Comparison of ENCODE assay signal across 1 cellular context in the genomic region with DNA sequence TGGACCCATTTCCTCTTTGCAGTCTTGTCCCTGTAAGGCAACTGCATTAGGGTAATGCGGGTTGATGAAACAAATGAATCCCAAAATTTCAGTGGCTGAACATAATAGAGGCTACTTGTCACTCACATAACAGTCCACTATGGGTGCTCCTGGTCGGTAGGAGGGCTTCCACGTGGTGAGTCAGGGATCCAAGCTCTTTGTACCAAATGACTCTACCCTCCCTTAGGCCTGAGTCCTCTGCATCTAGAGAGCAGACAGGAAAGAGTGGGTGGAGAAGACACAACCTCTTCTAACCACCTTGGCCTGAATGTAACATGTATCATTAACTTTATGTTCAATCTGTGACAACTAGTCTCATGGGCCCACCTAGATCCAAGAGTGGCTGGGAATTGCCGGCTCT.
TF ChIP-seq lines count a peak whose summit lies in the region.

No MANE protein-coding gene starts in this region.

TF ChIP-seq in SK-N-SH treated with all-trans-retinoic acid at 6 μM for 48 hours, 23 proteins besides CTCF, POLR2A, EP300 and RAD21 (continued from another document):
- TF ChIP-seq ARNTL (CRISPR knock-in tag; IDR thresholded peaks at IDR 0.05; ENCODE audit: borderline replicate concordance, low read depth) (no peak), ZFP3 (CRISPR knock-in tag; IDR thresholded peaks at IDR 0.05) (no peak), TOX (CRISPR knock-in tag; IDR thresholded peaks at IDR 0.05; ENCODE audit: borderline replicate concordance) (no peak), ZNF565 (CRISPR knock-in tag; conservative IDR thresholded peaks at IDR 0.05; ENCODE audit: low read depth) (no peak), TCF4 (CRISPR knock-in tag; IDR thresholded peaks at IDR 0.05; ENCODE audit: borderline replicate concordance) (no peak), OSR1 (CRISPR knock-in tag; IDR thresholded peaks at IDR 0.05) (no peak), ZC3H10 (CRISPR knock-in tag; IDR thresholded peaks at IDR 0.05) (no peak)
- TF ChIP-seq, protein P1, sequence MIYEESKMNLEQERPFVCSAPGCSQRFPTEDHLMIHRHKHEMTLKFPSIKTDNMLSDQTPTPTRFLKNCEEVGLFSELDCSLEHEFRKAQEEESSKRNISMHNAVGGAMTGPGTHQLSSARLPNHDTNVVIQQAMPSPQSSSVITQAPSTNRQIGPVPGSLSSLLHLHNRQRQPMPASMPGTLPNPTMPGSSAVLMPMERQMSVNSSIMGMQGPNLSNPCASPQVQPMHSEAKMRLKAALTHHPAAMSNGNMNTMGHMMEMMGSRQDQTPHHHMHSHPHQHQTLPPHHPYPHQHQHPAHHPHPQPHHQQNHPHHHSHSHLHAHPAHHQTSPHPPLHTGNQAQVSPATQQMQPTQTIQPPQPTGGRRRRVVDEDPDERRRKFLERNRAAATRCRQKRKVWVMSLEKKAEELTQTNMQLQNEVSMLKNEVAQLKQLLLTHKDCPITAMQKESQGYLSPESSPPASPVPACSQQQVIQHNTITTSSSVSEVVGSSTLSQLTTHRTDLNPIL (CRISPR knock-in tag; IDR thresholded peaks at IDR 0.05; ENCODE audit: low read depth) = no peak
- TF ChIP-seq, protein P2, sequence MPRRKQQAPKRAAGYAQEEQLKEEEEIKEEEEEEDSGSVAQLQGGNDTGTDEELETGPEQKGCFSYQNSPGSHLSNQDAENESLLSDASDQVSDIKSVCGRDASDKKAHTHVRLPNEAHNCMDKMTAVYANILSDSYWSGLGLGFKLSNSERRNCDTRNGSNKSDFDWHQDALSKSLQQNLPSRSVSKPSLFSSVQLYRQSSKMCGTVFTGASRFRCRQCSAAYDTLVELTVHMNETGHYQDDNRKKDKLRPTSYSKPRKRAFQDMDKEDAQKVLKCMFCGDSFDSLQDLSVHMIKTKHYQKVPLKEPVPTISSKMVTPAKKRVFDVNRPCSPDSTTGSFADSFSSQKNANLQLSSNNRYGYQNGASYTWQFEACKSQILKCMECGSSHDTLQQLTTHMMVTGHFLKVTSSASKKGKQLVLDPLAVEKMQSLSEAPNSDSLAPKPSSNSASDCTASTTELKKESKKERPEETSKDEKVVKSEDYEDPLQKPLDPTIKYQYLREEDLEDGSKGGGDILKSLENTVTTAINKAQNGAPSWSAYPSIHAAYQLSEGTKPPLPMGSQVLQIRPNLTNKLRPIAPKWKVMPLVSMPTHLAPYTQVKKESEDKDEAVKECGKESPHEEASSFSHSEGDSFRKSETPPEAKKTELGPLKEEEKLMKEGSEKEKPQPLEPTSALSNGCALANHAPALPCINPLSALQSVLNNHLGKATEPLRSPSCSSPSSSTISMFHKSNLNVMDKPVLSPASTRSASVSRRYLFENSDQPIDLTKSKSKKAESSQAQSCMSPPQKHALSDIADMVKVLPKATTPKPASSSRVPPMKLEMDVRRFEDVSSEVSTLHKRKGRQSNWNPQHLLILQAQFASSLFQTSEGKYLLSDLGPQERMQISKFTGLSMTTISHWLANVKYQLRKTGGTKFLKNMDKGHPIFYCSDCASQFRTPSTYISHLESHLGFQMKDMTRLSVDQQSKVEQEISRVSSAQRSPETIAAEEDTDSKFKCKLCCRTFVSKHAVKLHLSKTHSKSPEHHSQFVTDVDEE (CRISPR knock-in tag; IDR thresholded peaks at IDR 0.05) = no peak
